Comparison of ENCODE assay signal across 16 cellular contexts in the genomic region with DNA sequence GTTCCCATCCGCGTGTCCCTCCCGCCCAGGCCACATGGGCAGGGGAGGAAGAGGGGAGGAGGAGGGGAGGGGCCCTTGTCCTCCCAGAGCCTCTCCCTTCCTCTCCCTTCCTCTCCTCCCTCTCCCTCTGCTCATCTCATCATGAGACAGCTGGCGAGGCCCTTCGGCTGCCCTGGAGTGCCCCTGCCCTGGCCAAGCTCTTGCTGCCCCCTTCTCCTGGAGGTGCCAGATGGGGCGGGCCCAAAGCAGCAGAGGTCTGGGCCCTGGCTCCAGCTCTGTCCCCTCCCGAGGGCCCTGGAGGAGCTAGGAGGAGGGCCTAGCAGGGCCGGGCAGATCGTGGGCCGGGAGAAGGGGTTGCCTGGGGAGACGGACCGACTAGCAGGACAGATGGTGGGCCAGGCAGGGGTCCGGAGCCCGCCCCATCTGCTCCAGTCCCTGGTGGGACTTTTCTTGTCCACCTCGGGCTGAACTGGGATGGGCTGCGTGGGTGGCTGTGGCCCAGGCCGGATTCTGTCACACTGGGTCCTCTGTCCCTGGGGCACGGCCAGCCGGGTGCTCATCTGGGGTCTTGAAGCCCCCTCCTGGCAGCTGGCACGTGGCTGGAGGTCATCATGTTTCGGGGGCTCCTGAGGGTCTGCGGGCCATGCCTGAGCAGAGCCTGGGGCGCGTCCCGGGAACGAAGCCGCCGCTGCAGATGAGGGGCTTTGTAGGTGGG.
DNase-seq lines count a peak whose midpoint lies in the region; ATAC-seq, FAIRE-seq and TF ChIP-seq lines count a peak whose summit lies in the region.
"Had no signal": no experiment of that assay in that cellular context is flagged by ENCODE, and none has a peak within 500 bp of the region (broad histone marks: within the 10 kb centered on the region; RNA-seq: fewer than 3 reads in every experiment).

No MANE protein-coding gene starts in this region.

- H3K4me3 ChIP-seq in PC-3 (ENCODE audit: low read length), result no peak overlapping the region
- no peak overlapping the region for H3K4me3 ChIP-seq in heart right ventricle
- H3K4me3 ChIP-seq in pancreas, result no peak overlapping the region
- H3K4me3 ChIP-seq: cardiac muscle cell, prostate gland had no signal

- DNase-seq in GM03348 (ENCODE audit: low spot score) (peak; percentile 55), PC-3 (no peak), heart right ventricle (peak; percentile 16 to 34), pancreas (peak in 4 of 6 donors; percentile 18 to 93 (median 51)), type B pancreatic cell (ENCODE audit: extremely low spot score, unreplicated experiment) (no peak), NCI-H446 (lab: John Stamatoyannopoulos, UW) (no peak), NCI-H2227 (lab: John Stamatoyannopoulos, UW; ENCODE audit: unreplicated experiment) (no peak)
- DNase-seq: CD4-positive, alpha-beta memory T cell; GDM1; midbrain; NCI-H1092 treated with DMSO at 0.1 percent for 48 hours; NCI-H2227 treated with DMSO at 0.1 percent for 48 hours; stimulated activated CD4-positive, alpha-beta T cell treated with anti-CD3 and anti-CD28 coated beads, Interleukin-2, amount 100 ng/mL, for 48 hours had no signal

- H3K9ac ChIP-seq in PC-3 (ENCODE audit: low read length), result no peak overlapping the region

- H3K4me1 ChIP-seq in PC-3 (ENCODE audit: insufficient read depth, low read length) (no peaks in the 10 kb centered on the region), heart right ventricle (peaks cover 0 to 3% (median 0%) of the 10 kb centered on the region in 9 donors), pancreas (peaks cover 0 to 2% (median 0%) of the 10 kb centered on the region in 3 donors)
- H3K4me1 ChIP-seq: prostate gland had no signal

- no peaks in the 10 kb centered on the region for H3K9me3 Mint-ChIP-seq in type B pancreatic cell
- H3K9me3 Mint-ChIP-seq: CD4-positive, alpha-beta memory T cell; stimulated activated naive CD8-positive, alpha-beta T cell treated with anti-CD3 and anti-CD28 coated beads, Interleukin-15, Interleukin-2, amounts not matched to agents 100 ng/mL and 50 ng/mL, for 24 hours had no signal

- FAIRE-seq in pancreas (lab: Jason Lieb, UNC), result no peak

- no peaks in the 10 kb centered on the region for H3K27me3 ChIP-seq in PC-3 (ENCODE audit: low read length)
- peaks cover 0 to 63% (median 19%) of the 10 kb centered on the region in 7 donors for H3K27me3 ChIP-seq in heart right ventricle
- peaks cover 0 to 10% (median 0%) of the 10 kb centered on the region in 4 donors for H3K27me3 ChIP-seq in pancreas
- H3K27me3 ChIP-seq: cardiac muscle cell had no signal

- no peaks in the 10 kb centered on the region for H3K36me3 ChIP-seq in PC-3 (ENCODE audit: low read depth, low read length)
- H3K36me3 ChIP-seq in heart right ventricle, result no peaks in the 10 kb centered on the region
- H3K36me3 ChIP-seq in pancreas, result no peaks in the 10 kb centered on the region
- H3K36me3 ChIP-seq: prostate gland had no signal

- intact Hi-C loops in PC-3 (cut with micrococcal nuclease) (no loop called here), heart right ventricle (cut with DNase I) (loop anchor here in 2 of 10 donors (5.0 to 10.0 kb wide), 2 partner anchors 47 to 1864 kb away; no protein-coding TSS in a partner anchor), pancreas (cut with DNase I) (no loop called here)

- no peaks in the 10 kb centered on the region for H3K4me1 Mint-ChIP-seq in type B pancreatic cell (ENCODE audit: unreplicated experiment)

- no TSS peak for BruUV-seq in PC-3 (replicated peaks; lab: Mats Ljungman, UMichigan)

- TF ChIP-seq CTCF in PC-3 (conservative IDR thresholded peaks at IDR 0.05; ENCODE audit: low read depth, low read length), result no peak
- no peak for TF ChIP-seq CTCF in heart right ventricle (IDR thresholded peaks at IDR 0.05)
- TF ChIP-seq CTCF in pancreas (IDR thresholded peaks at IDR 0.05), result no peak
- TF ChIP-seq CTCF in type B pancreatic cell (conservative IDR thresholded peaks at IDR 0.05), result no peak

- H3K9me3 ChIP-seq in PC-3 (ENCODE audit: low read length), result peaks cover 4% of the 10 kb centered on the region; the same call in 1 of the 2 replicates
- H3K9me3 ChIP-seq in heart right ventricle, result no peaks in the 10 kb centered on the region
- no peaks in the 10 kb centered on the region for H3K9me3 ChIP-seq in pancreas
- H3K9me3 ChIP-seq: prostate gland had no signal

- H3K9me2 ChIP-seq in PC-3 (replicated peaks; ENCODE audit: low read length), result no peaks in the 10 kb centered on the region

- H3F3A ChIP-seq in PC-3 (ENCODE audit: low read length, unreplicated experiment), result no peaks in the 10 kb centered on the region

- H4K20me1 ChIP-seq in PC-3 (ENCODE audit: low read length), result no peaks in the 10 kb centered on the region

- no peak overlapping the region for H3K27ac Mint-ChIP-seq in type B pancreatic cell
- H3K27ac Mint-ChIP-seq: CD4-positive, alpha-beta memory T cell; stimulated activated naive CD8-positive, alpha-beta T cell treated with anti-CD3 and anti-CD28 coated beads, Interleukin-15, Interleukin-2, amounts not matched to agents 100 ng/mL and 50 ng/mL, for 24 hours had no signal

- no peaks in the 10 kb centered on the region for H3K36me3 Mint-ChIP-seq in type B pancreatic cell
- H3K36me3 Mint-ChIP-seq: CD4-positive, alpha-beta memory T cell had no signal

- CTCF ChIA-PET in PC-3 (lab: Charles Lee), result no interaction called here

- POLR2A ChIA-PET in PC-3 (lab: Charles Lee; ENCODE audit: unreplicated experiment), result no interaction called here

- no peak overlapping the region for H3K4me3 Mint-ChIP-seq in type B pancreatic cell
- H3K4me3 Mint-ChIP-seq: CD4-positive, alpha-beta memory T cell; stimulated activated naive CD8-positive, alpha-beta T cell treated with anti-CD3 and anti-CD28 coated beads, Interleukin-15, Interleukin-2, amounts not matched to agents 100 ng/mL and 50 ng/mL, for 24 hours had no signal

- H3K27ac ChIP-seq in PC-3 (ENCODE audit: low read length) (no peak overlapping the region), heart right ventricle (no peak overlapping the region), pancreas (no peak overlapping the region)
- H3K27ac ChIP-seq: cardiac muscle cell, prostate gland had no signal

- H3K4me2 ChIP-seq in PC-3 (ENCODE audit: low read length), result no peak overlapping the region

- H3K27me3 Mint-ChIP-seq in type B pancreatic cell, result no peaks in the 10 kb centered on the region
- H3K27me3 Mint-ChIP-seq: stimulated activated naive CD8-positive, alpha-beta T cell treated with anti-CD3 and anti-CD28 coated beads, Interleukin-15, Interleukin-2, amounts not matched to agents 100 ng/mL and 50 ng/mL, for 24 hours had no signal

- 85 to 89% methylated on average over 28 of the region's 28 CpGs for WGBS in heart right ventricle, 2 donors
- WGBS in pancreas, 2 donors, result 63 to 73% methylated on average over 28 of the region's 28 CpGs

- ATAC-seq in PC-3 (peak; percentile 1; the same call in 1 of the 2 replicates), heart right ventricle (peak in 5 of 8 donors; percentile 6 to 50 (median 8)), pancreas (peak in 2 of 4 donors; percentile 5 to 13)

- H2AFZ ChIP-seq in PC-3 (ENCODE audit: low read length), result no peak overlapping the region

- no peaks in the 10 kb centered on the region for H3K79me2 ChIP-seq in PC-3 (ENCODE audit: low read length)

Comparison
In these comparisons a context has a peak if more than half of its experiments do, and no peak if none do; other contexts are left out.
1. DNase-seq: peak in GM03348 (single experiment), heart right ventricle (2 of 2) and pancreas (4 of 6); none in PC-3 (single experiment), type B pancreatic cell (single experiment), NCI-H446 (0 of 2) and NCI-H2227 (single experiment).